Comparison of ENCODE assay signal across 10 cellular contexts in genomic region chr16:11258553-11259287, GRCh38. TPM values are rescaled to one million over a fixed set of nuclear protein-coding genes. Genes with fewer than 3 reads are reported as not detected.
DNase-seq lines count a peak whose midpoint lies in the region; ATAC-seq, FAIRE-seq and TF ChIP-seq lines count a peak whose summit lies in the region.
"Had no signal": no experiment of that assay in that cellular context is flagged by ENCODE, and none has a peak within 500 bp of the region (broad histone marks: within the 10 kb centered on the region; RNA-seq: fewer than 3 reads in every experiment).

No MANE protein-coding gene starts in this region.

- H3K36me3 Mint-ChIP-seq in chondrocyte (ENCODE audit: low read depth) = no peaks in the 10 kb centered on the region

- no peak overlapping the region for H3K4me3 Mint-ChIP-seq in chondrocyte (ENCODE audit: unreplicated experiment)

- ATAC-seq in A549 (no peak), HG03139 (IDR thresholded peaks at IDR 0.05; ENCODE audit: unreplicated experiment) (no peak)

- no peak overlapping the region for H3K27ac Mint-ChIP-seq in chondrocyte (ENCODE audit: unreplicated experiment)

- DNase-seq in A549 (ENCODE audit: low read depth in 1 of 2, low spot score in 1 of 2) (no peak), anterior cingulate cortex (lab: John Stamatoyannopoulos, UW) (peak in 47 of 58 donors; percentile 5 to 90 (median 36)), lung microvascular endothelial cell (ENCODE audit: low read depth in 2 of 2) (peak; percentile 42 to 50), chondrocyte (ENCODE audit: low spot score) (no peak), GOT3 (lab: John Stamatoyannopoulos, UW) (no peak), cerebellar nuclear complex (lab: John Stamatoyannopoulos, UW) (no peak)
- DNase-seq in Jurkat, Clone E6-1 (ENCODE audit: low read depth, low spot score) = peak; percentile 79

- POLR2A ChIA-PET in A549 (lab: Yijun Ruan, JAX) = no interaction called here

- H3K9me3 Mint-ChIP-seq in chondrocyte (ENCODE audit: low read depth) = no peaks in the 10 kb centered on the region

- TF ChIP-seq RAD21 in A549 (conservative IDR thresholded peaks at IDR 0.05 in 1 of 2, IDR thresholded peaks at IDR 0.05 in 1 of 2) = no peak

- no peak for TF ChIP-seq EP300 in A549 (IDR thresholded peaks at IDR 0.05)

- H3K4me1 ChIP-seq in A549 = 0 out of 3 replicates have a peak, but pooled peaks cover 5% of the 10 kb centered on the region

- peaks cover 5% of the 10 kb centered on the region for H3K27me3 Mint-ChIP-seq in chondrocyte (ENCODE audit: low read depth)

- 40% methylated on average over 10 of the region's 10 CpGs for WGBS in A549 (ENCODE audit: missing lambda C conversion rate)

- FAIRE-seq in A549 (lab: Jason Lieb, UNC) = no peak

- CTCF ChIA-PET in A549 (lab: Yijun Ruan, JAX) = interaction anchor here (0.6 to 12.3 kb wide), 13 partner anchors 11 to 309 kb away, joined by 3 to 364 read pairs (median 10); partner anchors contain the start of genes PRM2, PRM3 and TNP2

- TF ChIP-seq CTCF in A549 (IDR thresholded peaks at IDR 0.05) (no peak), chondrocyte (IDR thresholded peaks at IDR 0.05) (no peak)

- H3K4me1 Mint-ChIP-seq in chondrocyte (ENCODE audit: low read depth) = peaks cover 22% of the 10 kb centered on the region

- H3K4me2 ChIP-seq in A549 = 0 out of 3 replicates have a peak overlapping the region, but pooled peaks have one; percentile 14

- H3K27ac ChIP-seq in A549 = no peak overlapping the region

- no peak overlapping the region for H3K4me3 ChIP-seq in A549
- no peak overlapping the region for H3K4me3 ChIP-seq in Jurkat, Clone E6-1 (ENCODE audit: low read length)

- no peak for TF ChIP-seq POLR2A in A549 (IDR thresholded peaks at IDR 0.05; ENCODE audit: low read length)

- no peaks in the 10 kb centered on the region for H3K9me3 ChIP-seq in A549

TF ChIP-seq in A549, 52 proteins besides CTCF, POLR2A, EP300 and RAD21:
- no peak for TF ChIP-seq MYC (IDR thresholded peaks at IDR 0.05; ENCODE audit: borderline replicate concordance, low read length)
- TF ChIP-seq REST (IDR thresholded peaks at IDR 0.05) = no peak
- TF ChIP-seq CHD4 (IDR thresholded peaks at IDR 0.05; ENCODE audit: borderline replicate concordance) = no peak
- TF ChIP-seq POLR2AphosphoS2 (conservative IDR thresholded peaks at IDR 0.05; ENCODE audit: low read length) = no peak
- TF ChIP-seq RNF2 (IDR thresholded peaks at IDR 0.05; ENCODE audit: borderline replicate concordance, low read depth) = no peak
- no peak for TF ChIP-seq NFE2L2 (conservative IDR thresholded peaks at IDR 0.05; ENCODE audit: low read length)
- no peak for TF ChIP-seq BHLHE40 (IDR thresholded peaks at IDR 0.05; ENCODE audit: low read depth, low read length)
- no peak for TF ChIP-seq KDM1A (IDR thresholded peaks at IDR 0.05; ENCODE audit: low read depth)
- no peak for TF ChIP-seq HOXB13 (CRISPR knock-in tag; IDR thresholded peaks at IDR 0.05; ENCODE audit: low read depth)
- no peak for TF ChIP-seq ZC3H11A (IDR thresholded peaks at IDR 0.05)
- TF ChIP-seq PHF8 (IDR thresholded peaks at IDR 0.05; ENCODE audit: borderline replicate concordance, low read depth) = no peak
- no peak for TF ChIP-seq SMC3 (IDR thresholded peaks at IDR 0.05)
- TF ChIP-seq KDM5A (IDR thresholded peaks at IDR 0.05) = no peak
- no peak for TF ChIP-seq FOSB (CRISPR knock-in tag; IDR thresholded peaks at IDR 0.05)
- TF ChIP-seq EHF (CRISPR knock-in tag; IDR thresholded peaks at IDR 0.05) = no peak
- no peak for TF ChIP-seq JUN (IDR thresholded peaks at IDR 0.05)
- no peak for TF ChIP-seq HOXA7 (CRISPR knock-in tag; IDR thresholded peaks at IDR 0.05)

RNA-seq across cellular contexts. Expression of gene SOCS1, which starts 2.7 kb away (rescaled TPM):
- polyA plus RNA-seq in A549 (2011; rRNA removed) (0.15 and 0.16 TPM in 2 replicates), A549 (2017; fragmentation: RNase III; extraction: RNeasy Plus Mini Kit Qiagen cat#74134 plus additional on column Dnase treatment) (0.26 to 0.56 TPM (median 0.32 TPM) in 3 replicates)
- polyA plus RNA-seq in A549 (2012; cell fraction: cytosol; rRNA removed) = 0.52 and 1.1 TPM in 2 replicates
- 1.3 and 1.8 TPM in 2 replicates for polyA plus RNA-seq in A549 (2012; cell fraction: nucleus; rRNA removed)
- polyA minus RNA-seq in A549 (2011; rRNA and poly(A)+ RNA removed) = 0.74 and 0.92 TPM in 2 replicates
- 2.2 TPM for polyA plus RNA-seq in Jurkat, Clone E6-1 (2012; ENCODE audit: insufficient read depth, insufficient read length)
- total RNA-seq in lung microvascular endothelial cell (0.22 and 0.79 TPM in 2 replicates), chondrocyte (2.7 to 4.6 TPM (median 3.6 TPM) in 3 replicates)

RNA-seq across cellular contexts. Expression of gene TNP2, which starts 10.4 kb away (rescaled TPM):
- not detected in 2 replicates for polyA plus RNA-seq in A549 (2011; rRNA removed)
- polyA plus RNA-seq in A549 (2012; cell fraction: cytosol; rRNA removed) = not detected in 2 replicates
- not detected in 2 replicates for polyA plus RNA-seq in A549 (2012; cell fraction: nucleus; rRNA removed)
- polyA plus RNA-seq in A549 (2017; fragmentation: RNase III; extraction: RNeasy Plus Mini Kit Qiagen cat#74134 plus additional on column Dnase treatment) = not detected in 3 replicates
- polyA minus RNA-seq in A549 (2011; rRNA and poly(A)+ RNA removed) = not detected in 2 replicates
- polyA plus RNA-seq in Jurkat, Clone E6-1 (2012; ENCODE audit: insufficient read depth, insufficient read length) = not detected
- not detected in 2 replicates for total RNA-seq in lung microvascular endothelial cell
- total RNA-seq in chondrocyte = not detected in 3 replicates
- total RNA-seq: dermis microvascular lymphatic vessel endothelial cell, NCI-H460 had no signal

RNA-seq across cellular contexts. Expression of gene PRM3, which starts 14.7 kb away (rescaled TPM):
- polyA plus RNA-seq in A549 (2011; rRNA removed) (not detected in 2 replicates), A549 (2017; fragmentation: RNase III; extraction: RNeasy Plus Mini Kit Qiagen cat#74134 plus additional on column Dnase treatment) (not detected in 3 replicates)
- polyA plus RNA-seq in A549 (2012; cell fraction: cytosol; rRNA removed) = not detected in 2 replicates
- polyA plus RNA-seq in A549 (2012; cell fraction: nucleus; rRNA removed) = not detected in 2 replicates
- polyA minus RNA-seq in A549 (2011; rRNA and poly(A)+ RNA removed) = not detected in 2 replicates
- not detected for polyA plus RNA-seq in Jurkat, Clone E6-1 (2012; ENCODE audit: insufficient read depth, insufficient read length)
- total RNA-seq in lung microvascular endothelial cell (not detected in 2 replicates), chondrocyte (not detected in 3 replicates)
- total RNA-seq: dermis microvascular lymphatic vessel endothelial cell, NCI-H460 had no signal

RNA-seq across cellular contexts. Expression of gene PRM2, which starts 17.6 kb away (rescaled TPM):
- polyA plus RNA-seq in A549 (2011; rRNA removed) (not detected in 2 replicates), A549 (2017; fragmentation: RNase III; extraction: RNeasy Plus Mini Kit Qiagen cat#74134 plus additional on column Dnase treatment) (not detected in 3 replicates)
- polyA plus RNA-seq in A549 (2012; cell fraction: cytosol; rRNA removed) = not detected in 2 replicates
- polyA plus RNA-seq in A549 (2012; cell fraction: nucleus; rRNA removed) = not detected in 2 replicates
- polyA minus RNA-seq in A549 (2011; rRNA and poly(A)+ RNA removed) = not detected in 2 replicates
- polyA plus RNA-seq in Jurkat, Clone E6-1 (2012; ENCODE audit: insufficient read depth, insufficient read length) = not detected
- total RNA-seq in lung microvascular endothelial cell (not detected in 2 replicates), chondrocyte (not detected in 3 replicates)
- total RNA-seq: dermis microvascular lymphatic vessel endothelial cell, NCI-H460 had no signal

RNA-seq across cellular contexts. Expression of gene PRM1, which starts 22.4 kb away (rescaled TPM):
- polyA plus RNA-seq in A549 (2011; rRNA removed) (not detected in 2 replicates), A549 (2017; fragmentation: RNase III; extraction: RNeasy Plus Mini Kit Qiagen cat#74134 plus additional on column Dnase treatment) (not detected in 3 replicates)
- not detected in 2 replicates for polyA plus RNA-seq in A549 (2012; cell fraction: cytosol; rRNA removed)
- polyA plus RNA-seq in A549 (2012; cell fraction: nucleus; rRNA removed) = not detected in 2 replicates
- polyA minus RNA-seq in A549 (2011; rRNA and poly(A)+ RNA removed) = not detected in 2 replicates
- polyA plus RNA-seq in Jurkat, Clone E6-1 (2012; ENCODE audit: insufficient read depth, insufficient read length) = not detected
- total RNA-seq in lung microvascular endothelial cell (not detected in 2 replicates), chondrocyte (not detected in 3 replicates)
- total RNA-seq: dermis microvascular lymphatic vessel endothelial cell, NCI-H460 had no signal

Comparison
In these comparisons a context has a peak if more than half of its experiments do, and no peak if none do; other contexts are left out.
1. DNase-seq: peak in Jurkat, Clone E6-1 (single experiment), anterior cingulate cortex (47 of 58) and lung microvascular endothelial cell (2 of 2); none in A549 (0 of 2), chondrocyte (single experiment), GOT3 (single experiment) and cerebellar nuclear complex (0 of 2).